Comparison of ENCODE assay signal across 1 cellular context in genomic region chr6:36776167-36776566, GRCh38.
TF ChIP-seq lines count a peak whose summit lies in the region.

No MANE protein-coding gene starts in this region.

TF ChIP-seq in H1, 55 proteins besides CTCF, POLR2A, EP300 and RAD21 (continued from another document):
- TF ChIP-seq RFX5 (IDR thresholded peaks at IDR 0.05; ENCODE audit: borderline replicate concordance, low read depth, low read length) (no peak), PHF8 (conservative IDR thresholded peaks at IDR 0.05; ENCODE audit: low read depth, low read length) (no peak), RBBP5 (IDR thresholded peaks at IDR 0.05; ENCODE audit: borderline replicate concordance, low read depth, low read length) (no peak), HDAC2 (IDR thresholded peaks at IDR 0.05; ENCODE audit: borderline replicate concordance in 1 of 2, low read depth in 2 of 2, low read length in 2 of 2) (no peak), EGR1 (IDR thresholded peaks at IDR 0.05; ENCODE audit: borderline replicate concordance, low read depth, low read length) (no peak), MAFK (IDR thresholded peaks at IDR 0.05; ENCODE audit: low read depth, low read length) (no peak), CBX5 (IDR thresholded peaks at IDR 0.05; ENCODE audit: low read depth, low read length) (no peak), POLR2AphosphoS5 (IDR thresholded peaks at IDR 0.05; ENCODE audit: low read depth, low read length) (no peak), RXRA (IDR thresholded peaks at IDR 0.05; ENCODE audit: insufficient read depth, low read depth, low read length) (no peak), SUZ12 (IDR thresholded peaks at IDR 0.05; ENCODE audit: low read length) (no peak), FOSL1 (IDR thresholded peaks at IDR 0.05; ENCODE audit: insufficient read depth, low read depth, low read length) (no peak)
